Comparison of ENCODE assay signal across 8 cellular contexts in the genomic region with DNA sequence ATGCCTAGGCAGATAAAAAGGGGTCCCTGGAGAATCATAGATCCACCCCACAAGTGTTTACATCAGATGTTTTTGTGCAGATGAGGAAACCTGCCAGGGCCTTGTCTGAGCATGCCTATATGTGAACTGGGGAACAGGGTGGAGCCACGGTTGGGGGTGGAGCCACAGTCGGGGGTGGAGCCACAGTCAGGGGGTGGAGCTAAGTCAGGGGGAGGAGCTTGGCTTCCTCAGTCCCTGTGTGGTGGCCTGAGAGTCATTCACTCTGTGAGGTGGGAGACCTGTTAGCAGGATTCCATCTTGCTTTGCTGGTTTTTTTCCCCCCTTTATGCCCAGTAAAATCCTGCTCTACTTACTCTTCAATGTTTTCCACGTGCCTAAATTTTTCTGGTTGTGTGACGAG. TPM values are rescaled to one million over a fixed set of nuclear protein-coding genes. Genes with fewer than 3 reads are reported as not detected.
A peak's percentile ranks its signal among the peaks of the same experiment; 100 is the strongest.
DNase-seq lines count a peak whose midpoint lies in the region; ATAC-seq and TF ChIP-seq lines count a peak whose summit lies in the region.
"Had no signal": no experiment of that assay in that cellular context is flagged by ENCODE, and none has a peak within 500 bp of the region (broad histone marks: within the 10 kb centered on the region; RNA-seq: fewer than 3 reads in every experiment).

No MANE protein-coding gene starts in this region.

- peak; percentile 77 for DNase-seq in H9
- peak; percentile 32 for DNase-seq in SK-N-SH
- DNase-seq in effector memory CD8-positive, alpha-beta T cell: peak in 1 of 3 experiments; percentile 1
- DNase-seq in stimulated activated CD8-positive, alpha-beta memory T cell treated with anti-CD3 and anti-CD28 coated beads, Interleukin-7, amount 100 ng/mL, for 24 hours (ENCODE audit: low read depth): peak; percentile 8
- DNase-seq in NCI-H2029 (lab: John Stamatoyannopoulos, UW): no peak
- no peak for DNase-seq in psoas muscle
- DNase-seq in GM19240 (ENCODE audit: insufficient read length, low spot score): no peak

- H3K79me2 ChIP-seq in H9 (ENCODE audit: insufficient read depth, low read length) (no peaks in the 10 kb centered on the region), SK-N-SH (ENCODE audit: insufficient read depth) (no peaks in the 10 kb centered on the region)

- no peak overlapping the region for H2BK20ac ChIP-seq in H9 (ENCODE audit: low read depth, low read length, poor library complexity, severe bottlenecking)

- H3K14ac ChIP-seq in H9 (ENCODE audit: insufficient read depth, low read length): no peak overlapping the region

- no peak overlapping the region for H2BK120ac ChIP-seq in H9 (ENCODE audit: low read depth, low read length, poor library complexity, severe bottlenecking)

- H3K4ac ChIP-seq in H9 (ENCODE audit: low read depth, low read length): no peak overlapping the region

- H3K18ac ChIP-seq in H9 (ENCODE audit: insufficient read length, low read depth, low read length): no peak overlapping the region

- TF ChIP-seq EP300 in SK-N-SH (IDR thresholded peaks at IDR 0.05; ENCODE audit: borderline replicate concordance in 1 of 2, low read depth in 1 of 2, low read length in 1 of 2): no peak

- H3K9me2 ChIP-seq in SK-N-SH: no peaks in the 10 kb centered on the region

- H2BK12ac ChIP-seq in H9 (ENCODE audit: insufficient read length, low read depth, low read length): no peak overlapping the region

- H3K4me1 ChIP-seq in H9 (ENCODE audit: insufficient read depth, low read length) (peaks cover 14% of the 10 kb centered on the region; the same call in 1 of the 2 replicates), SK-N-SH (ENCODE audit: control insufficient read depth in 1 of 2, insufficient read depth in 2 of 2, low read depth in 1 of 2, low read length in 1 of 2) (peaks cover 5 to 22% of the 10 kb centered on the region in 2 experiments), psoas muscle (no peaks in the 10 kb centered on the region)

- H3K4me3 Mint-ChIP-seq in H9: peak overlapping the region in 1 of 2 experiments; percentile 18; a peak in 2 of 5 replicates
- H3K4me3 Mint-ChIP-seq in effector memory CD8-positive, alpha-beta T cell: no peak overlapping the region
- H3K4me3 Mint-ChIP-seq: central memory CD8-positive, alpha-beta T cell had no signal

- peak; percentile 37 for ATAC-seq in effector memory CD8-positive, alpha-beta T cell (replicated peaks)
- ATAC-seq in psoas muscle: no peak

- H2BK5ac ChIP-seq in H9 (ENCODE audit: insufficient read length, low read length): no peak overlapping the region

- no peak overlapping the region for H4K5ac ChIP-seq in H9 (ENCODE audit: insufficient read length, low read depth, low read length)

- H3K4me3 ChIP-seq in SK-N-SH (ENCODE audit: low read depth in 2 of 2, low read length in 1 of 2): no peak overlapping the region
- no peak overlapping the region for H3K4me3 ChIP-seq in psoas muscle

- POLR2A ChIA-PET in SK-N-SH (lab: Yijun Ruan, JAX): interaction anchor here (0.5 kb wide), 1 partner anchor 81 kb away, joined by 3 read pairs; no protein-coding TSS in a partner anchor

- H2AK5ac ChIP-seq in H9 (ENCODE audit: insufficient read length, low read length): no peak overlapping the region

- H3K9ac ChIP-seq in H9 (ENCODE audit: extremely low read depth, insufficient read length, low read length) (no peak overlapping the region), SK-N-SH (no peak overlapping the region)

- no CpG with 5 or more reads among the region's 4 CpGs for WGBS in H9 (ENCODE audit: extremely low coverage, insufficient read length, low lambda C conversion rate)
- WGBS in SK-N-SH (ENCODE audit: low lambda C conversion rate): 94% methylated on average over 2 of the region's 4 CpGs
- 66 to 68% (median 67%) methylated on average over 4 of the region's 4 CpGs for WGBS in psoas muscle, 3 donors

- H3K4me2 ChIP-seq in H9 (ENCODE audit: insufficient read depth, insufficient read length, low read length) (no peak overlapping the region), SK-N-SH (no peak overlapping the region)

- no peak overlapping the region for H3T11ph ChIP-seq in H9 (ENCODE audit: low read length)

- H3K27me3 Mint-ChIP-seq in H9 (ENCODE audit: low read depth): no peaks in the 10 kb centered on the region; the same call in 1 of the 2 replicates
- no peaks in the 10 kb centered on the region for H3K27me3 Mint-ChIP-seq in effector memory CD8-positive, alpha-beta T cell
- H3K27me3 Mint-ChIP-seq: central memory CD8-positive, alpha-beta T cell had no signal

- H3K27ac Mint-ChIP-seq in H9: peak overlapping the region; percentile 0 to 93 (median 65); a peak in 4 of 7 replicates
- H3K27ac Mint-ChIP-seq in effector memory CD8-positive, alpha-beta T cell: no peak overlapping the region

- CTCF ChIA-PET in SK-N-SH (lab: Yijun Ruan, JAX): interaction anchor here (1.2 kb wide), 1 partner anchor 21 kb away, joined by 3 read pairs; no protein-coding TSS in a partner anchor

- H4K91ac ChIP-seq in H9 (ENCODE audit: insufficient read length, low read depth, low read length): no peak overlapping the region

- peaks cover 8 to 11% of the 10 kb centered on the region in 2 experiments for H3K9me3 Mint-ChIP-seq in H9
- no peaks in the 10 kb centered on the region for H3K9me3 Mint-ChIP-seq in effector memory CD8-positive, alpha-beta T cell
- H3K9me3 Mint-ChIP-seq: central memory CD8-positive, alpha-beta T cell had no signal

- H2BK15ac ChIP-seq in H9 (ENCODE audit: low read depth, low read length): no peak overlapping the region

- no peak overlapping the region for H4K8ac ChIP-seq in H9 (replicated peaks; ENCODE audit: insufficient read length, low read depth, low read length)

- H3K56ac ChIP-seq in H9 (ENCODE audit: insufficient read length, low read depth, low read length): no peak overlapping the region

- no peak for TF ChIP-seq RAD21 in SK-N-SH (IDR thresholded peaks at IDR 0.05; ENCODE audit: low read length)

- no peaks in the 10 kb centered on the region for H3K9me3 ChIP-seq in H9 (ENCODE audit: control insufficient read depth, low read depth, low read length)
- no peaks in the 10 kb centered on the region for H3K9me3 ChIP-seq in SK-N-SH
- no peaks in the 10 kb centered on the region for H3K9me3 ChIP-seq in psoas muscle

- peaks cover 9 to 15% (median 12%) of the 10 kb centered on the region in 3 experiments for H3K36me3 Mint-ChIP-seq in H9 (ENCODE audit: insufficient read depth in 1 of 3, low read depth in 3 of 3)
- no peaks in the 10 kb centered on the region for H3K36me3 Mint-ChIP-seq in effector memory CD8-positive, alpha-beta T cell (ENCODE audit: insufficient read depth)

- H3K79me1 ChIP-seq in H9 (ENCODE audit: insufficient read depth, low read depth, low read length, poor library complexity, severe bottlenecking): no peaks in the 10 kb centered on the region

- no peaks in the 10 kb centered on the region for H4K20me1 ChIP-seq in H9 (ENCODE audit: control insufficient read depth, insufficient read depth, insufficient read length)
- H4K20me1 ChIP-seq in SK-N-SH (ENCODE audit: insufficient read depth): no peaks in the 10 kb centered on the region

- peaks cover 17% of the 10 kb centered on the region for H3F3A ChIP-seq in SK-N-SH (replicated peaks; ENCODE audit: insufficient read depth)

- no peak overlapping the region for H3K23ac ChIP-seq in H9 (ENCODE audit: insufficient read length, low read depth, low read length)

- TF ChIP-seq CTCF in H9 (conservative IDR thresholded peaks at IDR 0.05) (no peak), SK-N-SH (IDR thresholded peaks at IDR 0.05) (no peak), psoas muscle (IDR thresholded peaks at IDR 0.05) (no peak)

- H3K27me3 ChIP-seq in H9 (ENCODE audit: insufficient read depth, low read length) (no peaks in the 10 kb centered on the region), SK-N-SH (ENCODE audit: insufficient read depth) (no peaks in the 10 kb centered on the region), psoas muscle (ENCODE audit: insufficient read depth in 3 of 3, low read length in 2 of 3) (no peaks in the 10 kb centered on the region)

- H3K27ac ChIP-seq in H9 (ENCODE audit: insufficient read length, low read depth, low read length) (peak overlapping the region; percentile 95), SK-N-SH (ENCODE audit: low read depth in 2 of 2, low read length in 1 of 2) (no peak overlapping the region), psoas muscle (no peak overlapping the region)

- H2AFZ ChIP-seq in H9 (ENCODE audit: low read length) (no peak overlapping the region), SK-N-SH (ENCODE audit: low read depth) (no peak overlapping the region)

- H3K23me2 ChIP-seq in H9 (ENCODE audit: insufficient read length, low read depth, low read length, poor library complexity, severe bottlenecking): no peaks in the 10 kb centered on the region

- H3K36me3 ChIP-seq in SK-N-SH (replicated peaks in 1 of 2; ENCODE audit: control insufficient read depth in 1 of 2, insufficient read depth in 2 of 2, low read length in 1 of 2) (no peaks in the 10 kb centered on the region), psoas muscle (ENCODE audit: insufficient read depth in 1 of 2, low read depth in 1 of 2) (no peaks in the 10 kb centered on the region)

- H3K4me1 Mint-ChIP-seq in H9: peaks cover 54 to 58% of the 10 kb centered on the region in 2 experiments
- no peaks in the 10 kb centered on the region for H3K4me1 Mint-ChIP-seq in effector memory CD8-positive, alpha-beta T cell (ENCODE audit: low read depth in 2 of 2)
- H3K4me1 Mint-ChIP-seq: central memory CD8-positive, alpha-beta T cell had no signal

- intact Hi-C loops in psoas muscle (cut with DNase I): no loop called here

TF ChIP-seq in SK-N-SH, 30 proteins besides CTCF, POLR2A, EP300 and RAD21 (continues in another document):
- no peak for TF ChIP-seq YY1 (IDR thresholded peaks at IDR 0.05; ENCODE audit: low read depth)
- TF ChIP-seq, protein P1, sequence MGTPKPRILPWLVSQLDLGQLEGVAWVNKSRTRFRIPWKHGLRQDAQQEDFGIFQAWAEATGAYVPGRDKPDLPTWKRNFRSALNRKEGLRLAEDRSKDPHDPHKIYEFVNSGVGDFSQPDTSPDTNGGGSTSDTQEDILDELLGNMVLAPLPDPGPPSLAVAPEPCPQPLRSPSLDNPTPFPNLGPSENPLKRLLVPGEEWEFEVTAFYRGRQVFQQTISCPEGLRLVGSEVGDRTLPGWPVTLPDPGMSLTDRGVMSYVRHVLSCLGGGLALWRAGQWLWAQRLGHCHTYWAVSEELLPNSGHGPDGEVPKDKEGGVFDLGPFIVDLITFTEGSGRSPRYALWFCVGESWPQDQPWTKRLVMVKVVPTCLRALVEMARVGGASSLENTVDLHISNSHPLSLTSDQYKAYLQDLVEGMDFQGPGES (IDR thresholded peaks at IDR 0.05; ENCODE audit: low read depth, low read length): no peak

RNA-seq across cellular contexts. Expression of gene TGFBR2, which starts 57.8 kb away (rescaled TPM):
- total RNA-seq in H9 (2021): 9.6 and 10.6 TPM in 2 replicates
- 48.3 and 58.9 TPM in 2 replicates for polyA plus RNA-seq in SK-N-SH (2012; rRNA removed)
- 54.7 and 67.3 TPM in 2 replicates for polyA plus RNA-seq in SK-N-SH (2012; cell fraction: cytosol; rRNA removed)
- polyA plus RNA-seq in SK-N-SH (2012; cell fraction: nucleus; rRNA removed): 24.2 and 33.6 TPM in 2 replicates
- 10 to 100 TPM; 36.0 to 51.8 (median 44.6) TPM for total RNA-seq in psoas muscle
- 10 to 100 TPM; 19.7 to 58.8 (median 23.4) TPM for polyA plus RNA-seq in psoas muscle

Comparison
In these comparisons a context has a peak if more than half of its experiments do, and no peak if none do; other contexts are left out.
1. DNase-seq: peak in H9 (single experiment), SK-N-SH (single experiment) and stimulated activated CD8-positive, alpha-beta memory T cell treated with anti-CD3 and anti-CD28 coated beads, Interleukin-7, amount 100 ng/mL, for 24 hours (single experiment); none in NCI-H2029 (single experiment), psoas muscle (0 of 2) and GM19240 (single experiment).
2. H3K27ac Mint-ChIP-seq: peak in H9 (3 of 3); none in effector memory CD8-positive, alpha-beta T cell (0 of 2).